In genomic region chr13:91580749-91581148, GRCh38 we compare ENCODE assay signal across 34 cellular contexts.
"Had no signal": no experiment of that assay in that cellular context is flagged by ENCODE, and none has a peak within 500 bp of the region (broad histone marks: within the 10 kb centered on the region; RNA-seq: fewer than 3 reads in every experiment).

No MANE protein-coding gene starts in this region.

- H3K36me3 ChIP-seq: adrenal gland, ascending aorta, brain microvascular endothelial cell, breast epithelium, cardiac muscle cell had no signal

- H3K27me3 ChIP-seq: adrenal gland, ascending aorta, body of pancreas, brain microvascular endothelial cell, breast epithelium, cardiac muscle cell had no signal

- H3K4me1 ChIP-seq: adrenal gland, ascending aorta, body of pancreas, breast epithelium had no signal

- FAIRE-seq: astrocyte, bronchial epithelial cell had no signal

- ATAC-seq: activated naive CD4-positive, alpha-beta T cell treated with anti-CD3 and anti-CD28 coated beads, Interleukin-2, amount 50 U/mL, for 72 hours; activated naive CD8-positive, alpha-beta T cell treated with anti-CD3 and anti-CD28 coated beads, Interleukin-2, amount 50 U/mL, for 24 hours; activated T-cell treated with anti-CD3 and anti-CD28 coated beads, Interleukin-2, amount 50 U/mL, for 4 hours; activated T-cell treated with anti-CD3 and anti-CD28 coated beads, Interleukin-2, amount 50 U/mL, for 72 hours; activated T-helper 17 cell treated with anti-CD3 and anti-CD28 coated beads, Interleukin-2, amount 50 U/mL, for 72 hours; body of pancreas had no signal

- DNase-seq: activated effector memory CD4-positive, alpha-beta T cell treated with anti-CD3 and anti-CD28 coated beads, Interleukin-2, amount 50 U/mL, for 16 hours; activated effector memory CD4-positive, alpha-beta T cell treated with Interleukin-2 at 50 U/mL for 16 hours; activated gamma-delta T cell; activated gamma-delta T cell treated with Interleukin-2 at 50 U/mL for 16 hours; activated naive CD4-positive, alpha-beta T cell; activated naive CD4-positive, alpha-beta T cell treated with anti-CD3 and anti-CD28 coated beads for 36 hours; activated naive CD4-positive, alpha-beta T cell treated with anti-CD3 and anti-CD28 coated beads, Interleukin-2, amount 10 ng/mL, durations not matched to agents 7 days and 5 days; activated naive CD4-positive, alpha-beta T cell treated with anti-CD3 and anti-CD28 coated beads, Interleukin-2, amount 50 U/mL, for 16 hours; activated naive CD4-positive, alpha-beta T cell treated with Interleukin-2 at 50 U/mL for 16 hours; activated naive CD8-positive, alpha-beta T cell treated with anti-CD3 and anti-CD28 coated beads for 36 hours; activated naive CD8-positive, alpha-beta T cell treated with anti-CD3 and anti-CD28 coated beads, Interleukin-2, amount 10 ng/mL, durations not matched to agents 7 days and 5 days; activated naive CD8-positive, alpha-beta T cell treated with anti-CD3 and anti-CD28 coated beads, Interleukin-2, amount 50 U/mL, for 24 hours; activated T-cell treated with anti-CD3 and anti-CD28 coated beads, Interleukin-2, amount 50 U/mL, for 1 hour; activated T-cell treated with anti-CD3 and anti-CD28 coated beads, Interleukin-2, amount 50 U/mL, for 24 hours; activated T-cell treated with anti-CD3 and anti-CD28 coated beads, Interleukin-2, amount 50 U/mL, for 4 hours; activated T-cell treated with anti-CD3 and anti-CD28 coated beads, Interleukin-2, amount 50 U/mL, for 48 hours; activated T-cell treated with anti-CD3 and anti-CD28 coated beads, Interleukin-2, amount 50 U/mL, for 72 hours; adrenal gland; amniotic stem cell; amygdala; anterior cingulate cortex; aorta; body of pancreas; brain microvascular endothelial cell; caudate nucleus; central memory CD4-positive, alpha-beta T cell; cerebellar nuclear complex had no signal

- H3K27ac ChIP-seq: adrenal gland, ascending aorta, body of pancreas, brain microvascular endothelial cell, breast epithelium, cardiac muscle cell had no signal

- H3K9me3 ChIP-seq: adrenal gland, ascending aorta, breast epithelium had no signal

- H3K4me3 ChIP-seq: adrenal gland, ascending aorta, body of pancreas, breast epithelium, cardiac muscle cell had no signal
